ENCODE assay signal across 29 cellular contexts in genomic region chr17:80104956-80105375, GRCh38.
"Had no signal": no experiment of that assay in that cellular context is flagged by ENCODE, and none has a peak within 500 bp of the region (broad histone marks: within the 10 kb centered on the region; RNA-seq: fewer than 3 reads in every experiment).

No MANE protein-coding gene starts in this region.

- DNase-seq: activated B cell treated with CpG ODN at 0.5 μM for 24 hours; activated CD4-positive, alpha-beta T cell treated with anti-CD3 and anti-CD28 coated beads for 36 hours; activated CD4-positive, alpha-beta T cell treated with anti-CD3 and anti-CD28 coated beads, Interleukin-2, amount 50 U/mL, for 4 hours; activated CD8-positive, alpha-beta memory T cell treated with anti-CD3 and anti-CD28 coated beads for 24 hours; activated CD8-positive, alpha-beta memory T cell treated with anti-CD3 and anti-CD28 coated beads, Interleukin-2, amount 50 U/mL, for 4 hours; activated naive CD4-positive, alpha-beta T cell; activated T-cell treated with anti-CD3 and anti-CD28 coated beads, Interleukin-2, amount 50 U/mL, for 4 hours; colonic mucosa; effector memory CD8-positive, alpha-beta T cell; hippocampal formation; left cardiac atrium; naive B cell; stimulated activated CD4-positive, alpha-beta T cell treated with anti-CD3 and anti-CD28 coated beads, Interleukin-12 subunit alpha, Interleukin-12 subunit beta, amount 100 ng/mL, for 4 hours; stimulated activated CD4-positive, alpha-beta T cell treated with anti-CD3 and anti-CD28 coated beads, Interleukin-4, amount 100 ng/mL, for 4 hours; T1000; trophoblast cell had no signal

- H3K4me3 ChIP-seq: adrenal gland, ascending aorta, colonic mucosa, lung had no signal

- H3K4me3 Mint-ChIP-seq: activated B cell treated with CpG ODN at 0.5 μM for 24 hours; activated CD4-positive, alpha-beta T cell treated with anti-CD3 and anti-CD28 coated beads for 36 hours; activated naive CD8-positive, alpha-beta T cell; activated T-cell treated with anti-CD3 and anti-CD28 coated beads, Interleukin-2, amount 50 U/mL, for 4 hours; central memory CD8-positive, alpha-beta T cell; effector memory CD8-positive, alpha-beta T cell; T-helper 1 cell treated with Interleukin-12 subunit alpha and Interleukin-12 subunit beta and Interleukin-4 antibody, amounts not matched to agents 30 μg/mL and 1 μg/mL, for 36 hours had no signal

- ATAC-seq: activated CD4-positive, alpha-beta T cell treated with anti-CD3 and anti-CD28 coated beads for 36 hours; activated T-cell treated with anti-CD3 and anti-CD28 coated beads, Interleukin-2, amount 50 U/mL, for 4 hours; effector memory CD8-positive, alpha-beta T cell; esophagus mucosa; left cardiac atrium had no signal

- H3K27ac ChIP-seq: adrenal gland, ascending aorta, brain microvascular endothelial cell, colonic mucosa, dorsolateral prefrontal cortex had no signal

- H3K9me3 Mint-ChIP-seq: activated B cell treated with CpG ODN at 0.5 μM for 24 hours; activated T-cell treated with anti-CD3 and anti-CD28 coated beads, Interleukin-2, amount 50 U/mL, for 4 hours; activated T-helper 2 cell treated with anti-CD3 and anti-CD28 coated beads, Interferon-gamma antibody, Interleukin-2, Interleukin-4, amounts not matched to agents 10 μg/mL and 5 μg/mL and 100 μg/mL, durations not matched to agents 14 hours and 24 hours and 36 hours; central memory CD8-positive, alpha-beta T cell; effector memory CD8-positive, alpha-beta T cell; naive B cell; neural crest cell; T-helper 1 cell treated with Interleukin-12 subunit alpha and Interleukin-12 subunit beta and Interleukin-4 antibody, amounts not matched to agents 30 μg/mL and 1 μg/mL, for 36 hours had no signal

- H3K36me3 Mint-ChIP-seq: activated naive CD8-positive, alpha-beta T cell; naive B cell had no signal

- H3K27me3 ChIP-seq: adrenal gland, ascending aorta, brain microvascular endothelial cell, colonic mucosa, dorsolateral prefrontal cortex had no signal

- H3K9me3 ChIP-seq: adrenal gland, ascending aorta, colonic mucosa had no signal

- H3K27me3 Mint-ChIP-seq: activated B cell treated with CpG ODN at 0.5 μM for 24 hours; activated CD4-positive, alpha-beta T cell treated with anti-CD3 and anti-CD28 coated beads for 36 hours; activated naive CD8-positive, alpha-beta T cell; central memory CD8-positive, alpha-beta T cell; effector memory CD8-positive, alpha-beta T cell; naive B cell had no signal

- FAIRE-seq: endothelial cell of umbilical vein, frontal cortex had no signal

- H3K4me1 ChIP-seq: colonic mucosa had no signal

- H3K36me3 ChIP-seq: brain microvascular endothelial cell, colonic mucosa had no signal

- H3K27ac Mint-ChIP-seq: activated B cell treated with CpG ODN at 0.5 μM for 24 hours; activated CD4-positive, alpha-beta T cell treated with anti-CD3 and anti-CD28 coated beads for 36 hours; activated naive CD8-positive, alpha-beta T cell; activated T-helper 2 cell treated with anti-CD3 and anti-CD28 coated beads, Interferon-gamma antibody, Interleukin-2, Interleukin-4, amounts not matched to agents 10 μg/mL and 5 μg/mL and 100 μg/mL, durations not matched to agents 14 hours and 24 hours and 36 hours; effector memory CD8-positive, alpha-beta T cell; naive B cell; T-helper 1 cell treated with Interleukin-12 subunit alpha and Interleukin-12 subunit beta and Interleukin-4 antibody, amounts not matched to agents 30 μg/mL and 1 μg/mL, for 36 hours had no signal
